Comparison of ENCODE assay signal across 1 cellular context in genomic region chr9:126050605-126050990, GRCh38.
TF ChIP-seq lines count a peak whose summit lies in the region.

No MANE protein-coding gene starts in this region.

TF ChIP-seq in K562, 482 proteins besides CTCF, POLR2A, EP300 and RAD21 (continued from another document):
- no peak for TF ChIP-seq TSHZ1 (CRISPR knock-in tag; IDR thresholded peaks at IDR 0.05)
- no peak for TF ChIP-seq CREB1 (IDR thresholded peaks at IDR 0.05)
- no peak for TF ChIP-seq CREB1 (CRISPR knock-in tag; IDR thresholded peaks at IDR 0.05)
- no peak for TF ChIP-seq SUPT5H (IDR thresholded peaks at IDR 0.05)
- no peak for TF ChIP-seq ZNF655 (CRISPR knock-in tag; IDR thresholded peaks at IDR 0.05)
- TF ChIP-seq SREBF2 (CRISPR knock-in tag; IDR thresholded peaks at IDR 0.05): no peak
- no peak for TF ChIP-seq SIN3A (IDR thresholded peaks at IDR 0.05; ENCODE audit: borderline replicate concordance in 2 of 2, control insufficient read depth in 1 of 2, low read depth in 2 of 2, low read length in 2 of 2)
- no peak for TF ChIP-seq E2F6 (IDR thresholded peaks at IDR 0.05; ENCODE audit: borderline replicate concordance in 1 of 2, extremely low read depth in 1 of 2, insufficient read depth in 1 of 2, insufficient read length in 1 of 2, low read depth in 1 of 2, low read length in 1 of 2, poor library complexity in 1 of 2, severe bottlenecking in 1 of 2)
- TF ChIP-seq HDAC2 (IDR thresholded peaks at IDR 0.05): no peak
- TF ChIP-seq PKNOX1 (IDR thresholded peaks at IDR 0.05): no peak
- TF ChIP-seq SMARCB1 (IDR thresholded peaks at IDR 0.05; ENCODE audit: insufficient read length, low read depth): no peak
- no peak for TF ChIP-seq MCM7 (IDR thresholded peaks at IDR 0.05)
- TF ChIP-seq DEAF1 (CRISPR knock-in tag; IDR thresholded peaks at IDR 0.05): no peak
- TF ChIP-seq TBP (optimal IDR thresholded peaks at IDR 0.05; ENCODE audit: low read depth, low read length): no peak
- TF ChIP-seq RNF2 (IDR thresholded peaks at IDR 0.05): no peak
